7 cellular contexts compared by ENCODE assay signal in genomic region chr19:44847144-44848035, GRCh38. TPM values are rescaled to one million over a fixed set of nuclear protein-coding genes. Genes with fewer than 3 reads are reported as not detected.
DNase-seq lines count a peak whose midpoint lies in the region; ATAC-seq and TF ChIP-seq lines count a peak whose summit lies in the region.

No MANE protein-coding gene starts in this region.

- no peaks in the 10 kb centered on the region for H3K36me3 ChIP-seq in breast epithelium

- H3K4me3 ChIP-seq in GM08714 (ENCODE audit: low read length), result peak overlapping the region; percentile 6; the same call in 1 of the 2 replicates
- H3K4me3 ChIP-seq in breast epithelium, result peak overlapping the region; percentile 96 to 100 (median 99)
- peak overlapping the region; percentile 72 to 94 (median 89) for H3K4me3 ChIP-seq in skin epidermis

- H3K27me3 ChIP-seq in breast epithelium, result no peaks in the 10 kb centered on the region

- intact Hi-C loops in breast epithelium (cut with DNase I; ENCODE audit: low total_unique reads), result no loop called here

- H3K4me1 ChIP-seq in breast epithelium, result peaks cover 7 to 11% of the 10 kb centered on the region in 2 donors

- TF ChIP-seq POLR2A in breast epithelium (IDR thresholded peaks at IDR 0.05), result peak; percentile 59

- DNase-seq in NCI-H748 (lab: John Stamatoyannopoulos, UW; ENCODE audit: unreplicated experiment), result peak; percentile 68
- DNase-seq in breast epithelium (ENCODE audit: low spot score in 2 of 2), result peak; percentile 88 to 89
- peak; percentile 65 for DNase-seq in iris pigment epithelial cell (ENCODE audit: low read depth)

- no peak for TF ChIP-seq CTCF in breast epithelium (IDR thresholded peaks at IDR 0.05)

- ATAC-seq in HG03108 (IDR thresholded peaks at IDR 0.05; ENCODE audit: unreplicated experiment), result no peak
- no peak for ATAC-seq in HG02678 (IDR thresholded peaks at IDR 0.05; ENCODE audit: unreplicated experiment)

- H3K9me3 ChIP-seq in breast epithelium, result no peaks in the 10 kb centered on the region

- H3K27ac ChIP-seq in breast epithelium, result peak overlapping the region; percentile 100
- H3K27ac ChIP-seq in skin epidermis, result peak overlapping the region; percentile 90 to 100 (median 96)

RNA-seq across cellular contexts. Expression of gene NECTIN2, which starts 1.3 kb away (rescaled TPM):
- total RNA-seq in breast epithelium, result 100 to 1,000 TPM in 1 of 3 donors, 10 to 100 TPM in 2; 28.0 to 114 (median 86.6) TPM

RNA-seq across cellular contexts. Expression of gene BCAM, which starts 38.5 kb away (rescaled TPM):
- total RNA-seq in breast epithelium, result 100 to 1,000 TPM in 1 of 3 donors, 10 to 100 TPM in 2; 17.1 to 102 (median 75.4) TPM

RNA-seq across cellular contexts. Expression of gene TOMM40, which starts 43.7 kb away (rescaled TPM):
- 10 to 100 TPM; 32.9 to 48.2 (median 39.7) TPM for total RNA-seq in breast epithelium

RNA-seq across cellular contexts. Expression of gene APOE, which starts 58.2 kb away (rescaled TPM):
- 1,000 to 10,000 TPM in 2 of 3 donors, 100 to 1,000 TPM in 1; 439 to 1,162 (median 1,092) TPM for total RNA-seq in breast epithelium

Comparison
In these comparisons a context has a peak if more than half of its experiments do, and no peak if none do; other contexts are left out.
1. H3K4me3 ChIP-seq: peak in every context shown above with its lines; median percentile 99 in breast epithelium; 89 in skin epidermis; 6 in GM08714.